In the genomic region with DNA sequence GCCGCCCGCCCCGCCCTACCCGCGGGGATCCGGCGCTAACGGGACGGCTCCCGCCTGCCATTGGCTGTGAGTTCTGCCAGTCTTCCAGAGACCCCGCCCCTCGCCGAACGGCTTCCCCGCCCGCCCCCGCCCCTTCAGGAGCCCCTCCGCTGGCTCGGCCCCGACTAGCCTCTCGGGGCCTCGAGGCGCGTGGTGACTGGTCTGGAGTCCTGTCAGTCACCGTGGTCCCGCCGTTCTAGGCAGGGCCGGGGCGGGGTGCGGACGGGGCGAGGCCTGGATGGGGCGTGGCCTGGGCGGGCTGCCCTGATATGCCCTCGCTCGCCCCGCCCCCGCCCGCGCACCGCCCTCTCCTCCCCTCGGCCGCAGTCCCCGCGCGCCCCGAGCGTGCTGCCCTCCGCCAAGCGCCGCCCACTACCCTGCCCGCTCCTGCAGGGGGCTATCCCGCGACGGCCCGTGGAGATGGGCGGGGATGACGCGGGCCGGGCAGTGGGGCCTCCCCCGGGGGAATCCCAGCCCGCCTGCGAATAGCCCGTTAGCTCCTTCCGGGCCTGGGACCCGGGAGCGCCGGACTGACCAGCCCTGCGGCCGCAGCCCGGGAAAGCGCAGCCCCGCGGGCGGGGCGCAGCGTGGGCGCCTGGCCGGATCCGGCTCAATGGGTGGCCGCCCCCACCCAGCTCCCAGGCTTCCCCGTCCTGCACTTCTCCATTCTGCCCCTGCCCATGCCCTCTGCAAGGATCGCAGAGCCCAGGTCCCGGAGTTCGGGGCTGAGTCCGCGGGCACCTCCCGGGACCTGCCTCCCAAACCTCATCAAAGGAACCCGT, we compare ENCODE assay signal across 1 cellular context.
TF ChIP-seq lines count a peak whose summit lies in the region.

No MANE protein-coding gene starts in this region.

TF ChIP-seq in K562, 482 proteins besides CTCF, POLR2A, EP300 and RAD21 (continued from another document and continues in another):
- TF ChIP-seq, protein P1, sequence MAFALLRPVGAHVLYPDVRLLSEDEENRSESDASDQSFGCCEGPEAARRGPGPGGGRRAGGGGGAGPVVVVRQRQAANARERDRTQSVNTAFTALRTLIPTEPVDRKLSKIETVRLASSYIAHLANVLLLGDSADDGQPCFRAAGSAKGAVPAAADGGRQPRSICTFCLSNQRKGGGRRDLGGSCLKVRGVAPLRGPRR (CRISPR knock-in tag; IDR thresholded peaks at IDR 0.05) = no peak
- TF ChIP-seq, protein P2, sequence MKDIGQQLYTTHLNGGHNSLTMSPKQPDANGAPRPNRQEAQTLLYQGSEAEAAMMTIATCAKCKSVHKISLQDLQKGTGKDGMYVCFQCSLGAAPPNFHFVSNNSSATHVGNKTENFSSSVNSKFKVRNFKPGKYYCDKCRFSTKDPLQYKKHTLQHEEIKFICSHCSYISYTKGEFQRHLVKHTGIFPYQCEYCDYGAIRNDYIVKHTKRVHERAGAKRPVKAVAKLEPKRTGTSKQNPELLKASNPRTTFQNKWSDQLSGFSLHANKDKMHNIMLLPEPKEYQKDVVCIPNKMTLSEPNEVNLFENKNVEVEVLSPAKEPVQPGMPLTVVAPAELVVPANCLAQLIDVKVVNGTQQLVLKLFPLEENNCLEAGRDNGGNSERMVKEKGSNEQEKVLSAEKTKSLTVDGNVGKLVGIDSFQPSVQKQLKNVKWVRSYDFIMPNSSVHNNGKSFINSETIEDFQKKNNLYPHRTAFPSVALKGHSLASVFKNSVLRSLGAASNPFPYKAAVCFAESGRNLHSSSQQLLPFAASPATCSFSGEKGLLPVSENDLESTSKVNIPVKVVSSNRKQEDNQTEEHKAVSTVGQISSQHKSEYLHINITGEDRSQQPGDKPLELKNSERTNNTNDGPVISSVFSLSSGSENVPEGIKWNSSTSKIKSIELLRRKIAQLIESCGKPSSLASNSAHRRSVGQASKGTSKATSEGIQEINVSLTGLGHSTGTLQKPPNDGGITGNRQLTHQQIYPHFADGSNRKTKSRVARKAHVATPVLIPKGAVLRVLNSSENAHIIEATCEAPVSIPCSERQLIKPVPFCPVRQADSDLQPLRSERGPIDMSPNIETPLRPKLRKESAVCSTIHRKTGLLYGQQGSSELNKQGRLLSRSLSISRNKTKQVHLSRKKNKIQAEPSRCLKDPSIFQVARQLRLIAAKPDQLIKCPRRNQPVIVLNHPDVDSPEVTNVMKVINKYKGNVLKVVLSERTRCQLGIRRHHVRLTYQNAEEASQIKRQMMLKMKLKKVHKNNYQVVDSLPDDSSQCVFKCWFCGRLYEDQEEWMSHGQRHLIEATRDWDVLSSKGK (CRISPR knock-in tag; IDR thresholded peaks at IDR 0.05) = no peak
- TF ChIP-seq IRF2 (CRISPR knock-in tag; IDR thresholded peaks at IDR 0.05) (no peak), RBFOX2 (IDR thresholded peaks at IDR 0.05; ENCODE audit: low read depth, low read length) (peak; percentile 84), TFAM (CRISPR knock-in tag; conservative IDR thresholded peaks at IDR 0.05) (no peak), POLR2G (IDR thresholded peaks at IDR 0.05; ENCODE audit: low read depth, low read length) (peak; percentile 87), NFIX (CRISPR knock-in tag; IDR thresholded peaks at IDR 0.05; ENCODE audit: low read depth) (no peak), EGR1 (conservative IDR thresholded peaks at IDR 0.05) (peak; percentile 92), TRIM28 (IDR thresholded peaks at IDR 0.05) (no peak; the same call in 1 of the 2 replicates), NCOA2 (IDR thresholded peaks at IDR 0.05; ENCODE audit: partially characterized antibody in 2 of 2) (no peak), SMAD3 (CRISPR knock-in tag; conservative IDR thresholded peaks at IDR 0.05) (no peak), PHF21A (IDR thresholded peaks at IDR 0.05; ENCODE audit: borderline replicate concordance, low read depth) (no peak), NR2C2 (CRISPR knock-in tag; IDR thresholded peaks at IDR 0.05) (no peak), NR2C2 (tag; IDR thresholded peaks at IDR 0.05) (peak; percentile 44; the same call in 1 of the 2 replicates), KAT7 (CRISPR knock-in tag; IDR thresholded peaks at IDR 0.05; ENCODE audit: borderline replicate concordance) (no peak), ZKSCAN8 (CRISPR knock-in tag; IDR thresholded peaks at IDR 0.05) (no peak), ZNF780A (CRISPR knock-in tag; IDR thresholded peaks at IDR 0.05) (no peak)
- TF ChIP-seq, protein P3, sequence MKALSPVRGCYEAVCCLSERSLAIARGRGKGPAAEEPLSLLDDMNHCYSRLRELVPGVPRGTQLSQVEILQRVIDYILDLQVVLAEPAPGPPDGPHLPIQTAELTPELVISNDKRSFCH (CRISPR knock-in tag; IDR thresholded peaks at IDR 0.05) = no peak
- TF ChIP-seq, protein P3 (tag; IDR thresholded peaks at IDR 0.05) = no peak
- TF ChIP-seq, protein P4, sequence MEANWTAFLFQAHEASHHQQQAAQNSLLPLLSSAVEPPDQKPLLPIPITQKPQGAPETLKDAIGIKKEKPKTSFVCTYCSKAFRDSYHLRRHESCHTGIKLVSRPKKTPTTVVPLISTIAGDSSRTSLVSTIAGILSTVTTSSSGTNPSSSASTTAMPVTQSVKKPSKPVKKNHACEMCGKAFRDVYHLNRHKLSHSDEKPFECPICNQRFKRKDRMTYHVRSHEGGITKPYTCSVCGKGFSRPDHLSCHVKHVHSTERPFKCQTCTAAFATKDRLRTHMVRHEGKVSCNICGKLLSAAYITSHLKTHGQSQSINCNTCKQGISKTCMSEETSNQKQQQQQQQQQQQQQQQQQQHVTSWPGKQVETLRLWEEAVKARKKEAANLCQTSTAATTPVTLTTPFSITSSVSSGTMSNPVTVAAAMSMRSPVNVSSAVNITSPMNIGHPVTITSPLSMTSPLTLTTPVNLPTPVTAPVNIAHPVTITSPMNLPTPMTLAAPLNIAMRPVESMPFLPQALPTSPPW (CRISPR knock-in tag; IDR thresholded peaks at IDR 0.05) = peak; percentile 97
- TF ChIP-seq, protein P5, sequence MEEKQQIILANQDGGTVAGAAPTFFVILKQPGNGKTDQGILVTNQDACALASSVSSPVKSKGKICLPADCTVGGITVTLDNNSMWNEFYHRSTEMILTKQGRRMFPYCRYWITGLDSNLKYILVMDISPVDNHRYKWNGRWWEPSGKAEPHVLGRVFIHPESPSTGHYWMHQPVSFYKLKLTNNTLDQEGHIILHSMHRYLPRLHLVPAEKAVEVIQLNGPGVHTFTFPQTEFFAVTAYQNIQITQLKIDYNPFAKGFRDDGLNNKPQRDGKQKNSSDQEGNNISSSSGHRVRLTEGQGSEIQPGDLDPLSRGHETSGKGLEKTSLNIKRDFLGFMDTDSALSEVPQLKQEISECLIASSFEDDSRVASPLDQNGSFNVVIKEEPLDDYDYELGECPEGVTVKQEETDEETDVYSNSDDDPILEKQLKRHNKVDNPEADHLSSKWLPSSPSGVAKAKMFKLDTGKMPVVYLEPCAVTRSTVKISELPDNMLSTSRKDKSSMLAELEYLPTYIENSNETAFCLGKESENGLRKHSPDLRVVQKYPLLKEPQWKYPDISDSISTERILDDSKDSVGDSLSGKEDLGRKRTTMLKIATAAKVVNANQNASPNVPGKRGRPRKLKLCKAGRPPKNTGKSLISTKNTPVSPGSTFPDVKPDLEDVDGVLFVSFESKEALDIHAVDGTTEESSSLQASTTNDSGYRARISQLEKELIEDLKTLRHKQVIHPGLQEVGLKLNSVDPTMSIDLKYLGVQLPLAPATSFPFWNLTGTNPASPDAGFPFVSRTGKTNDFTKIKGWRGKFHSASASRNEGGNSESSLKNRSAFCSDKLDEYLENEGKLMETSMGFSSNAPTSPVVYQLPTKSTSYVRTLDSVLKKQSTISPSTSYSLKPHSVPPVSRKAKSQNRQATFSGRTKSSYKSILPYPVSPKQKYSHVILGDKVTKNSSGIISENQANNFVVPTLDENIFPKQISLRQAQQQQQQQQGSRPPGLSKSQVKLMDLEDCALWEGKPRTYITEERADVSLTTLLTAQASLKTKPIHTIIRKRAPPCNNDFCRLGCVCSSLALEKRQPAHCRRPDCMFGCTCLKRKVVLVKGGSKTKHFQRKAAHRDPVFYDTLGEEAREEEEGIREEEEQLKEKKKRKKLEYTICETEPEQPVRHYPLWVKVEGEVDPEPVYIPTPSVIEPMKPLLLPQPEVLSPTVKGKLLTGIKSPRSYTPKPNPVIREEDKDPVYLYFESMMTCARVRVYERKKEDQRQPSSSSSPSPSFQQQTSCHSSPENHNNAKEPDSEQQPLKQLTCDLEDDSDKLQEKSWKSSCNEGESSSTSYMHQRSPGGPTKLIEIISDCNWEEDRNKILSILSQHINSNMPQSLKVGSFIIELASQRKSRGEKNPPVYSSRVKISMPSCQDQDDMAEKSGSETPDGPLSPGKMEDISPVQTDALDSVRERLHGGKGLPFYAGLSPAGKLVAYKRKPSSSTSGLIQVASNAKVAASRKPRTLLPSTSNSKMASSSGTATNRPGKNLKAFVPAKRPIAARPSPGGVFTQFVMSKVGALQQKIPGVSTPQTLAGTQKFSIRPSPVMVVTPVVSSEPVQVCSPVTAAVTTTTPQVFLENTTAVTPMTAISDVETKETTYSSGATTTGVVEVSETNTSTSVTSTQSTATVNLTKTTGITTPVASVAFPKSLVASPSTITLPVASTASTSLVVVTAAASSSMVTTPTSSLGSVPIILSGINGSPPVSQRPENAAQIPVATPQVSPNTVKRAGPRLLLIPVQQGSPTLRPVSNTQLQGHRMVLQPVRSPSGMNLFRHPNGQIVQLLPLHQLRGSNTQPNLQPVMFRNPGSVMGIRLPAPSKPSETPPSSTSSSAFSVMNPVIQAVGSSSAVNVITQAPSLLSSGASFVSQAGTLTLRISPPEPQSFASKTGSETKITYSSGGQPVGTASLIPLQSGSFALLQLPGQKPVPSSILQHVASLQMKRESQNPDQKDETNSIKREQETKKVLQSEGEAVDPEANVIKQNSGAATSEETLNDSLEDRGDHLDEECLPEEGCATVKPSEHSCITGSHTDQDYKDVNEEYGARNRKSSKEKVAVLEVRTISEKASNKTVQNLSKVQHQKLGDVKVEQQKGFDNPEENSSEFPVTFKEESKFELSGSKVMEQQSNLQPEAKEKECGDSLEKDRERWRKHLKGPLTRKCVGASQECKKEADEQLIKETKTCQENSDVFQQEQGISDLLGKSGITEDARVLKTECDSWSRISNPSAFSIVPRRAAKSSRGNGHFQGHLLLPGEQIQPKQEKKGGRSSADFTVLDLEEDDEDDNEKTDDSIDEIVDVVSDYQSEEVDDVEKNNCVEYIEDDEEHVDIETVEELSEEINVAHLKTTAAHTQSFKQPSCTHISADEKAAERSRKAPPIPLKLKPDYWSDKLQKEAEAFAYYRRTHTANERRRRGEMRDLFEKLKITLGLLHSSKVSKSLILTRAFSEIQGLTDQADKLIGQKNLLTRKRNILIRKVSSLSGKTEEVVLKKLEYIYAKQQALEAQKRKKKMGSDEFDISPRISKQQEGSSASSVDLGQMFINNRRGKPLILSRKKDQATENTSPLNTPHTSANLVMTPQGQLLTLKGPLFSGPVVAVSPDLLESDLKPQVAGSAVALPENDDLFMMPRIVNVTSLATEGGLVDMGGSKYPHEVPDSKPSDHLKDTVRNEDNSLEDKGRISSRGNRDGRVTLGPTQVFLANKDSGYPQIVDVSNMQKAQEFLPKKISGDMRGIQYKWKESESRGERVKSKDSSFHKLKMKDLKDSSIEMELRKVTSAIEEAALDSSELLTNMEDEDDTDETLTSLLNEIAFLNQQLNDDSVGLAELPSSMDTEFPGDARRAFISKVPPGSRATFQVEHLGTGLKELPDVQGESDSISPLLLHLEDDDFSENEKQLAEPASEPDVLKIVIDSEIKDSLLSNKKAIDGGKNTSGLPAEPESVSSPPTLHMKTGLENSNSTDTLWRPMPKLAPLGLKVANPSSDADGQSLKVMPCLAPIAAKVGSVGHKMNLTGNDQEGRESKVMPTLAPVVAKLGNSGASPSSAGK (IDR thresholded peaks at IDR 0.05) = no peak
- TF ChIP-seq, protein P6, sequence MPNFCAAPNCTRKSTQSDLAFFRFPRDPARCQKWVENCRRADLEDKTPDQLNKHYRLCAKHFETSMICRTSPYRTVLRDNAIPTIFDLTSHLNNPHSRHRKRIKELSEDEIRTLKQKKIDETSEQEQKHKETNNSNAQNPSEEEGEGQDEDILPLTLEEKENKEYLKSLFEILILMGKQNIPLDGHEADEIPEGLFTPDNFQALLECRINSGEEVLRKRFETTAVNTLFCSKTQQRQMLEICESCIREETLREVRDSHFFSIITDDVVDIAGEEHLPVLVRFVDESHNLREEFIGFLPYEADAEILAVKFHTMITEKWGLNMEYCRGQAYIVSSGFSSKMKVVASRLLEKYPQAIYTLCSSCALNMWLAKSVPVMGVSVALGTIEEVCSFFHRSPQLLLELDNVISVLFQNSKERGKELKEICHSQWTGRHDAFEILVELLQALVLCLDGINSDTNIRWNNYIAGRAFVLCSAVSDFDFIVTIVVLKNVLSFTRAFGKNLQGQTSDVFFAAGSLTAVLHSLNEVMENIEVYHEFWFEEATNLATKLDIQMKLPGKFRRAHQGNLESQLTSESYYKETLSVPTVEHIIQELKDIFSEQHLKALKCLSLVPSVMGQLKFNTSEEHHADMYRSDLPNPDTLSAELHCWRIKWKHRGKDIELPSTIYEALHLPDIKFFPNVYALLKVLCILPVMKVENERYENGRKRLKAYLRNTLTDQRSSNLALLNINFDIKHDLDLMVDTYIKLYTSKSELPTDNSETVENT (CRISPR knock-in tag; IDR thresholded peaks at IDR 0.05) = peak; percentile 53
- TF ChIP-seq, protein P7, sequence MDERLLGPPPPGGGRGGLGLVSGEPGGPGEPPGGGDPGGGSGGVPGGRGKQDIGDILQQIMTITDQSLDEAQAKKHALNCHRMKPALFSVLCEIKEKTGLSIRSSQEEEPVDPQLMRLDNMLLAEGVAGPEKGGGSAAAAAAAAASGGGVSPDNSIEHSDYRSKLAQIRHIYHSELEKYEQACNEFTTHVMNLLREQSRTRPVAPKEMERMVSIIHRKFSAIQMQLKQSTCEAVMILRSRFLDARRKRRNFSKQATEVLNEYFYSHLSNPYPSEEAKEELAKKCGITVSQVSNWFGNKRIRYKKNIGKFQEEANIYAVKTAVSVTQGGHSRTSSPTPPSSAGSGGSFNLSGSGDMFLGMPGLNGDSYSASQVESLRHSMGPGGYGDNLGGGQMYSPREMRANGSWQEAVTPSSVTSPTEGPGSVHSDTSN (CRISPR knock-in tag; IDR thresholded peaks at IDR 0.05; ENCODE audit: low read depth) = peak; percentile 94
- TF ChIP-seq, protein P7 (tag; conservative IDR thresholded peaks at IDR 0.05; ENCODE audit: low read depth) = peak; percentile 90
